Comparison of ENCODE assay signal across 25 cellular contexts in genomic region chrX:100248894-100249493, GRCh38.
DNase-seq lines count a peak whose midpoint lies in the region; ATAC-seq, FAIRE-seq and TF ChIP-seq lines count a peak whose summit lies in the region.
"Had no signal": no experiment of that assay in that cellular context is flagged by ENCODE, and none has a peak within 500 bp of the region (broad histone marks: within the 10 kb centered on the region; RNA-seq: fewer than 3 reads in every experiment).

No MANE protein-coding gene starts in this region.

- WGBS in HepG2 (ENCODE audit: low lambda C conversion rate): 0% methylated on average over 4 of the region's 4 CpGs
- 42% methylated on average over 4 of the region's 4 CpGs for WGBS in right lobe of liver (ENCODE audit: insufficient coverage, low coverage, low lambda C conversion rate, missing lambda C conversion rate)

- ATAC-seq in HepG2 (no peak), right lobe of liver (no peak), mucosa of descending colon (peak; percentile 51), HG02981 (IDR thresholded peaks at IDR 0.05; ENCODE audit: unreplicated experiment) (no peak), Right ventricle myocardium inferior (no peak), HG03135 (IDR thresholded peaks at IDR 0.05; ENCODE audit: unreplicated experiment) (no peak)

- H3K9me3 ChIP-seq in HepG2 (ENCODE audit: low read length) (no peaks in the 10 kb centered on the region), right lobe of liver (no peaks in the 10 kb centered on the region), mucosa of descending colon (no peaks in the 10 kb centered on the region)
- H3K9me3 ChIP-seq: BE2C had no signal

- TF ChIP-seq RAD21 in HepG2 (CRISPR knock-in tag; IDR thresholded peaks at IDR 0.05): no peak

- no peaks in the 10 kb centered on the region for H3K79me2 ChIP-seq in HepG2 (ENCODE audit: insufficient read depth, low read length)

- TF ChIP-seq POLR2A in HepG2 (IDR thresholded peaks at IDR 0.05; ENCODE audit: insufficient read depth in 1 of 2, low read depth in 2 of 2, low read length in 2 of 2) (no peak), right lobe of liver (IDR thresholded peaks at IDR 0.05) (no peak)

- in situ Hi-C loops in HepG2 (cut with HindIII; ENCODE audit: extremely low pct_ligation_motif_present, low pct_unique_long_range_greater_than_20kb): no loop called here

- BruUV-seq in HepG2 (replicated peaks; lab: Mats Ljungman, UMichigan): no TSS peak

- H3K4me1 ChIP-seq in HepG2 (ENCODE audit: insufficient read depth, low read length) (no peaks in the 10 kb centered on the region), right lobe of liver (no peaks in the 10 kb centered on the region), mucosa of descending colon (ENCODE audit: low read depth) (no peaks in the 10 kb centered on the region)
- H3K4me1 ChIP-seq: BE2C; BLaER1 treated with 17β-estradiol and CSF1 and Interleukin-3, amounts not matched to agents 10 nM and 100 nM had no signal

- TF ChIP-seq EP300 in HepG2 (IDR thresholded peaks at IDR 0.05; ENCODE audit: low read depth in 2 of 2, low read length in 2 of 2) (no peak), HepG2 (CRISPR knock-in tag; IDR thresholded peaks at IDR 0.05; ENCODE audit: borderline replicate concordance) (no peak)

- H3K9ac ChIP-seq in HepG2 (ENCODE audit: insufficient read depth, low read depth, low read length): no peak overlapping the region
- H3K9ac ChIP-seq: BLaER1 treated with 17β-estradiol and CSF1 and Interleukin-3, amounts not matched to agents 10 nM and 100 nM; GM23248 had no signal

- no peak for TF ChIP-seq CTCF in HepG2 (CRISPR knock-in tag; IDR thresholded peaks at IDR 0.05)
- TF ChIP-seq CTCF in right lobe of liver (IDR thresholded peaks at IDR 0.05): no peak
- TF ChIP-seq CTCF in mucosa of descending colon (IDR thresholded peaks at IDR 0.05): no peak

- CTCF ChIA-PET in HepG2 (lab: Yijun Ruan, JAX; ENCODE audit: low intra/inter-chr PET ratio, low total read pairs): no interaction called here

- DNase-seq in HepG2 (ENCODE audit: low spot score): no peak
- DNase-seq in right lobe of liver: no peak
- DNase-seq in mucosa of descending colon: no peak
- no peak for DNase-seq in Right ventricle myocardium inferior (ENCODE audit: missing footprints)
- DNase-seq: ACHN; AML-193; BE2C; CD4-positive, alpha-beta T cell; CD8-positive, alpha-beta memory T cell; DMS 273 treated with DMSO at 0.1 percent for 48 hours; DMS79; EL; GDM1; GM23248; H7; HCEC 1CT had no signal

- H4K20me1 ChIP-seq in HepG2 (ENCODE audit: insufficient read depth, low read length): no peaks in the 10 kb centered on the region
- H4K20me1 ChIP-seq: BLaER1 treated with 17β-estradiol and CSF1 and Interleukin-3, amounts not matched to agents 10 nM and 100 nM had no signal

- H3K4me2 ChIP-seq in HepG2 (ENCODE audit: low read depth, low read length): no peak overlapping the region
- H3K4me2 ChIP-seq: BLaER1 treated with 17β-estradiol and CSF1 and Interleukin-3, amounts not matched to agents 10 nM and 100 nM had no signal

- H3K27me3 ChIP-seq in HepG2 (ENCODE audit: control insufficient read depth in 1 of 2, insufficient read depth in 2 of 2, low read length in 2 of 2) (no peaks in the 10 kb centered on the region), right lobe of liver (no peaks in the 10 kb centered on the region)
- H3K27me3 ChIP-seq: BE2C had no signal

- intact Hi-C loops in HepG2 (cut with micrococcal nuclease; ENCODE audit: unreplicated experiment): no loop called here
- intact Hi-C loops in right lobe of liver (cut with DNase I): no loop called here
- intact Hi-C loops in mucosa of descending colon (cut with DNase I, micrococcal nuclease): no loop called here
- intact Hi-C loops in Right ventricle myocardium inferior (cut with DNase I): no loop called here

- H3K27ac ChIP-seq in HepG2 (ENCODE audit: extremely low read length, insufficient read depth, low read length) (no peak overlapping the region), right lobe of liver (no peak overlapping the region)
- H3K27ac ChIP-seq: 22Rv1; BLaER1 treated with 17β-estradiol and CSF1 and Interleukin-3, amounts not matched to agents 10 nM and 100 nM; GM23248 had no signal

- no peak for FAIRE-seq in HepG2 (lab: Jason Lieb, UNC)
- peak; percentile 10 for FAIRE-seq in colon (lab: Jason Lieb, UNC)
- FAIRE-seq: A204.1, D721Med, GM12891, H1 had no signal

- POLR2A ChIA-PET in HepG2 (lab: Yijun Ruan, JAX): no interaction called here

- no peak overlapping the region for H2AFZ ChIP-seq in HepG2 (ENCODE audit: low read length)
- H2AFZ ChIP-seq: GM23248 had no signal

- H3K4me3 ChIP-seq in HepG2 (replicated peaks in 1 of 3; ENCODE audit: insufficient read depth in 1 of 3, low read depth in 2 of 3, low read length in 3 of 3): no peak overlapping the region
- no peak overlapping the region for H3K4me3 ChIP-seq in right lobe of liver
- no peak overlapping the region for H3K4me3 ChIP-seq in mucosa of descending colon
- H3K4me3 ChIP-seq: BLaER1 treated with 17β-estradiol and CSF1 and Interleukin-3, amounts not matched to agents 10 nM and 100 nM; GM23248 had no signal

- no peaks in the 10 kb centered on the region for H3K36me3 ChIP-seq in HepG2 (replicated peaks in 1 of 2; ENCODE audit: control insufficient read depth in 1 of 2, insufficient read depth in 2 of 2, low read length in 2 of 2)
- H3K36me3 ChIP-seq in right lobe of liver: no peaks in the 10 kb centered on the region
- H3K36me3 ChIP-seq in mucosa of descending colon (ENCODE audit: low read depth): no peaks in the 10 kb centered on the region
- H3K36me3 ChIP-seq: BE2C; BLaER1 treated with 17β-estradiol and CSF1 and Interleukin-3, amounts not matched to agents 10 nM and 100 nM had no signal

TF ChIP-seq in HepG2, 621 proteins besides CTCF, POLR2A, EP300 and RAD21:
- TF ChIP-seq YY1 (IDR thresholded peaks at IDR 0.05; ENCODE audit: insufficient read depth, insufficient replicate concordance, low read depth, low read length): no peak
- TF ChIP-seq ZBTB40 (IDR thresholded peaks at IDR 0.05): peak; percentile 80
- no peak for TF ChIP-seq ZBTB40 (CRISPR knock-in tag; IDR thresholded peaks at IDR 0.05)
